In the genomic region with DNA sequence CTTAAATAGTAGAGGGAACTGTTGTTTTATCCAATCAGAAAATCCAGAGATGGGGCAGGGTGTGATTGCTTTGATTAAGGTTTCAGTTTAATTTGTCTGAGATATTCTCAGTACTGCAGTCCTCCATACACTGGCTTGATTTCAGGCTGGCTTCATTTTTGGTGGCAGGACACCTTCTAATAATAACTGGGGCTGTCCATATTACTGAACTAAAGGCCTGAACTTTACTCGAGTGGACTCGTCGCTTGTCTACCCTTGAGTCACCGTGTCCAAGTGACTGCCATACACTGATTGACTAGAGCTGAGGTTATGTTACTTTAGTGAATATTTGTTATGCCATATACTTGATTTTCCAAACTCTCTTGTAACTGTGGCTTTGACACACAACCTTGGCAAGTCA, we compare ENCODE assay signal across 35 cellular contexts.
"Had no signal": no experiment of that assay in that cellular context is flagged by ENCODE, and none has a peak within 500 bp of the region (broad histone marks: within the 10 kb centered on the region; RNA-seq: fewer than 3 reads in every experiment).

No MANE protein-coding gene starts in this region.

- H3K27ac ChIP-seq: KMS-11 had no signal

- H3K9me3 ChIP-seq: MG63 had no signal

- H3K36me3 ChIP-seq: MG63 had no signal

- DNase-seq: Karpas-422, Kasumi-1, KBM-7, KG1, MG63, MM.1S, MV-4-11, NCI-H1048, NCI-H1092, NCI-H1092 treated with DMSO at 0.1 percent for 48 hours, NCI-H1105, NCI-H1105 treated with DMSO at 0.1 percent for 48 hours, NCI-H1417, NCI-H1417 treated with DMSO at 0.1 percent for 48 hours, NCI-H1436, NCI-H1436 treated with DMSO at 0.1 percent for 48 hours, NCI-H146, NCI-H1694, NCI-H1694 treated with DMSO at 0.1 percent for 48 hours, NCI-H187, NCI-H187 treated with DMSO at 0.1 percent for 48 hours, NCI-H1930, NCI-H2029, NCI-H2029 treated with DMSO at 0.1 percent for 48 hours, NCI-H2081, NCI-H2081 treated with DMSO at 0.1 percent for 48 hours, NCI-H2107, NCI-H2171, NCI-H2171 treated with DMSO at 0.1 percent for 48 hours, NCI-H2227 treated with DMSO at 0.1 percent for 48 hours, NCI-H226, NCI-H345, NCI-H446, NCI-H446 treated with DMSO at 0.1 percent for 48 hours had no signal

- H3K9ac ChIP-seq: KMS-11 had no signal

- H3K4me3 ChIP-seq: MG63 had no signal

- H3K4me2 ChIP-seq: KMS-11 had no signal
